17 cellular contexts compared by ENCODE assay signal in genomic region chr16:1505073-1505844, GRCh38. TPM values are rescaled to one million over a fixed set of nuclear protein-coding genes. Genes with fewer than 3 reads are reported as not detected.
DNase-seq lines count a peak whose midpoint lies in the region; ATAC-seq and TF ChIP-seq lines count a peak whose summit lies in the region.
"Had no signal": no experiment of that assay in that cellular context is flagged by ENCODE, and none has a peak within 500 bp of the region (broad histone marks: within the 10 kb centered on the region; RNA-seq: fewer than 3 reads in every experiment).

No MANE protein-coding gene starts in this region.

- no peaks in the 10 kb centered on the region for H4K20me1 ChIP-seq in fibroblast of lung (ENCODE audit: control insufficient read depth, extremely low read depth, insufficient read depth, low read length)

- H3K4me2 ChIP-seq in fibroblast of lung (ENCODE audit: extremely low read depth, insufficient read depth, low read length), result no peak overlapping the region

- H3K36me3 ChIP-seq in NT2/D1 (ENCODE audit: insufficient read depth, insufficient read length, low read length), result peaks cover 92% of the 10 kb centered on the region
- peaks cover 28% of the 10 kb centered on the region for H3K36me3 ChIP-seq in fibroblast of lung (ENCODE audit: control insufficient read depth, insufficient read depth, low read length)

- peaks cover 7% of the 10 kb centered on the region for H3K4me1 ChIP-seq in NT2/D1 (ENCODE audit: insufficient read depth, insufficient read length)
- no peaks in the 10 kb centered on the region for H3K4me1 ChIP-seq in fibroblast of lung (ENCODE audit: control insufficient read depth, extremely low read depth, insufficient read depth, low read length)
- H3K4me1 ChIP-seq: HAP-1 had no signal

- H3K27me3 ChIP-seq in NT2/D1 (ENCODE audit: insufficient read depth, insufficient read length) (no peaks in the 10 kb centered on the region), fibroblast of lung (ENCODE audit: control insufficient read depth, insufficient read depth, low read length) (no peaks in the 10 kb centered on the region)

- H3K9ac ChIP-seq in NT2/D1 (ENCODE audit: insufficient read length, low read depth) (peak overlapping the region; percentile 8), fibroblast of lung (ENCODE audit: insufficient read depth, low read length) (peak overlapping the region; percentile 23)

- H3K4me3 ChIP-seq in NT2/D1 (ENCODE audit: insufficient read length, low read depth) (no peak overlapping the region), fibroblast of lung (replicated peaks in 1 of 4; ENCODE audit: control extremely low read depth in 1 of 4, insufficient read depth in 1 of 4, low read depth in 3 of 4, low read length in 4 of 4) (no peak overlapping the region)
- H3K4me3 ChIP-seq: HAP-1 had no signal

- no peak for TF ChIP-seq CTCF in fibroblast of lung (conservative IDR thresholded peaks at IDR 0.05 in 1 of 2, IDR thresholded peaks at IDR 0.05 in 1 of 2; ENCODE audit: low read depth in 1 of 2, low read length in 2 of 2)

- no peaks in the 10 kb centered on the region for H3K79me2 ChIP-seq in fibroblast of lung (ENCODE audit: control insufficient read depth, insufficient read depth, low read length)

- H3K27ac ChIP-seq in fibroblast of lung (ENCODE audit: insufficient read depth, low read length), result no peak overlapping the region
- H3K27ac ChIP-seq: 22Rv1 had no signal

- H3K27ac Mint-ChIP-seq in activated naive CD4-positive, alpha-beta T cell treated with anti-CD3 and anti-CD28 coated beads, Interleukin-2, amount 50 U/mL, for 72 hours, result no peak overlapping the region
- H3K27ac Mint-ChIP-seq: CD8-positive, alpha-beta T cell had no signal

- H2AFZ ChIP-seq in fibroblast of lung (ENCODE audit: low read length), result no peak overlapping the region

- DNase-seq in Right ventricle myocardium inferior (ENCODE audit: missing footprints) (peak; percentile 59), Right ventricle myocardium superior (no peak), NT2/D1 (ENCODE audit: low read depth, low spot score) (no peak), fibroblast of lung (ENCODE audit: low read depth in 2 of 2) (no peak), HUDEP-2 (lab: John Stamatoyannopoulos, UW; ENCODE audit: unreplicated experiment in 76 of 76) (no peak)
- no peak for DNase-seq in activated naive CD4-positive, alpha-beta T cell treated with anti-CD3 and anti-CD28 coated beads, Interleukin-2, amount 50 U/mL, for 72 hours (ENCODE audit: low spot score in 2 of 2)
- DNase-seq: CD8-positive, alpha-beta T cell; COR-L47; DMS153; DMS79 treated with DMSO at 0.1 percent for 48 hours; EL had no signal

- intact Hi-C loops in Right ventricle myocardium inferior (cut with DNase I), result no loop called here
- intact Hi-C loops in Right ventricle myocardium superior (cut with DNase I), result no loop called here

- no peaks in the 10 kb centered on the region for H3K9me3 Mint-ChIP-seq in activated naive CD4-positive, alpha-beta T cell treated with anti-CD3 and anti-CD28 coated beads, Interleukin-2, amount 50 U/mL, for 72 hours
- H3K9me3 Mint-ChIP-seq: CD8-positive, alpha-beta T cell had no signal

- no peak for ATAC-seq in Right ventricle myocardium inferior
- no peak for ATAC-seq in Right ventricle myocardium superior (ENCODE audit: poor library complexity)
- ATAC-seq in activated naive CD4-positive, alpha-beta T cell treated with anti-CD3 and anti-CD28 coated beads, Interleukin-2, amount 50 U/mL, for 72 hours, result no peak
- ATAC-seq: CD8-positive, alpha-beta T cell had no signal

- H3K9me3 ChIP-seq in NT2/D1 (ENCODE audit: insufficient read depth, low read length) (no peaks in the 10 kb centered on the region), fibroblast of lung (ENCODE audit: control insufficient read depth, insufficient read depth, low read depth, low read length) (no peaks in the 10 kb centered on the region)
- H3K9me3 ChIP-seq: HAP-1 had no signal

- peaks cover 0 to 7% of the 10 kb centered on the region in 2 donors for H3K36me3 Mint-ChIP-seq in activated naive CD4-positive, alpha-beta T cell treated with anti-CD3 and anti-CD28 coated beads, Interleukin-2, amount 50 U/mL, for 72 hours

RNA-seq across cellular contexts. Expression of gene TELO2, which starts 12.1 kb away (rescaled TPM):
- total RNA-seq in Right ventricle myocardium inferior (18.9 TPM), Right ventricle myocardium superior (18.8 TPM), fibroblast of lung (8.2 and 10.9 TPM in 2 replicates)
- 6.3 and 9.4 TPM in 2 replicates for polyA plus RNA-seq in fibroblast of lung
- 14.4 and 26.1 TPM in 2 replicates for polyA plus RNA-seq in fibroblast of lung (2012)
- 8.8 and 9.3 TPM in 2 replicates for polyA minus RNA-seq in fibroblast of lung (ENCODE audit: low replicate concordance)
- 10 to 100 TPM; 53.4 to 94.9 TPM for total RNA-seq in activated naive CD4-positive, alpha-beta T cell treated with anti-CD3 and anti-CD28 coated beads, Interleukin-2, amount 50 U/mL, for 72 hours

RNA-seq across cellular contexts. Expression of gene PTX4, which starts 16.5 kb away (rescaled TPM):
- total RNA-seq in Right ventricle myocardium inferior (not detected), Right ventricle myocardium superior (0.16 TPM), fibroblast of lung (not detected in 2 replicates)
- 0.05 TPM in 1 of 2 replicates, not detected in the other for polyA plus RNA-seq in fibroblast of lung
- 0.08 TPM in 1 of 2 replicates, not detected in the other for polyA plus RNA-seq in fibroblast of lung (2012)
- not detected in 2 replicates for polyA minus RNA-seq in fibroblast of lung (ENCODE audit: low replicate concordance)
- total RNA-seq in activated naive CD4-positive, alpha-beta T cell treated with anti-CD3 and anti-CD28 coated beads, Interleukin-2, amount 50 U/mL, for 72 hours, result not detected
- total RNA-seq: A673; CD8-positive, alpha-beta T cell; H1 had no signal
- polyA plus RNA-seq: BJ, CD14-positive monocyte, H1 had no signal

RNA-seq across cellular contexts. Expression of gene TMEM204, which starts 28.2 kb away (rescaled TPM):
- 30.7 TPM for total RNA-seq in Right ventricle myocardium inferior
- total RNA-seq in Right ventricle myocardium superior, result 28.9 TPM
- 10.3 and 12.4 TPM in 2 replicates for total RNA-seq in fibroblast of lung
- polyA plus RNA-seq in fibroblast of lung, result 9.6 and 10.9 TPM in 2 replicates
- polyA plus RNA-seq in fibroblast of lung (2012), result 14.2 and 14.6 TPM in 2 replicates
- 15.0 and 19.3 TPM in 2 replicates for polyA minus RNA-seq in fibroblast of lung (ENCODE audit: low replicate concordance)
- total RNA-seq in activated naive CD4-positive, alpha-beta T cell treated with anti-CD3 and anti-CD28 coated beads, Interleukin-2, amount 50 U/mL, for 72 hours, result 10 to 100 TPM; 10.3 to 17.6 TPM
- total RNA-seq: A673, H1 had no signal
- polyA plus RNA-seq: H1 had no signal

RNA-seq across cellular contexts. Expression of gene CLCN7, which starts 30.4 kb away (rescaled TPM):
- total RNA-seq in Right ventricle myocardium inferior (49.5 TPM), Right ventricle myocardium superior (45.0 TPM), fibroblast of lung (80.4 and 83.4 TPM in 2 replicates)
- 25.0 and 25.8 TPM in 2 replicates for polyA plus RNA-seq in fibroblast of lung
- 47.8 and 53.1 TPM in 2 replicates for polyA plus RNA-seq in fibroblast of lung (2012)
- 60.6 and 72.3 TPM in 2 replicates for polyA minus RNA-seq in fibroblast of lung (ENCODE audit: low replicate concordance)
- total RNA-seq in activated naive CD4-positive, alpha-beta T cell treated with anti-CD3 and anti-CD28 coated beads, Interleukin-2, amount 50 U/mL, for 72 hours, result 100 to 1,000 TPM in 1 of 2 donors, 10 to 100 TPM in 1; 43.2 to 138 TPM
